In the genomic region with DNA sequence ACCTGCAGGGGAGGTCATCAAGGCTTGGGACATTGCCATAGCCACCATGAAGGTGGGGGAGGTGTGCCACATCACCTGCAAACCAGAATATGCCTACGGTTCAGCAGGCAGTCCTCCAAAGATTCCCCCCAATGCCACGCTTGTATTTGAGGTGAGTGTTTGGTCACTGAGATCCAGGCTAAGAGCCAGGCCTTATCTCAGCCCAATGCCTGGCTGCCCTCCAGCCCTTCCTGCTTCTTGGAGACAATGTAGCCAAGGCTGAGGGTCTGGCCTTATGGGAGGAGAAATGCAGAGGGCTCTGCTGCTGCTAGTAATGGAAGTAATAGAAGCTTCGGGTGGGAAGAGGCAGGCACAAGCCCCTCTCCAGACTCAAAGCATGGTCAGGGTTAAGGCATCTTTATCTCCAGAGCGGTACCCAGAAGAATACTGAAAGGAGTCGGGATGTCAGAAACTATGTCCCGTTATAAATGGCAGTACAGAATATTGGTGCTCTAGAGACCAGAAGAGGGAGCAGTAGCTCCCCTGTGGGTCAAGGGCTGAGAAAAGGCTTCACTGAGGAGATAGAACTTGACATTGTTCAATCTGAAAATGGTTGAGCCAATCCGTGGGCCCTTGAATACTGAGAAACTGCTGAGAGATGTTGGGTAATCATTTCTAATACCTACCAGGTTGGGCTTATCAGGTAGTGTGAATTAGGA, we compare ENCODE assay signal across 11 cellular contexts. TPM values are rescaled to one million over a fixed set of nuclear protein-coding genes. Genes with fewer than 3 reads are reported as not detected.
A peak's percentile ranks its signal among the peaks of the same experiment; 100 is the strongest.
DNase-seq lines count a peak whose midpoint lies in the region; ATAC-seq, FAIRE-seq and TF ChIP-seq lines count a peak whose summit lies in the region.
"Had no signal": no experiment of that assay in that cellular context is flagged by ENCODE, and none has a peak within 500 bp of the region (broad histone marks: within the 10 kb centered on the region; RNA-seq: fewer than 3 reads in every experiment).

No MANE protein-coding gene starts in this region.

- no peak overlapping the region for H2BK12ac ChIP-seq in H1 (ENCODE audit: low read depth, low read length)

- no peak for FAIRE-seq in H1 (lab: Jason Lieb, UNC)

- H3K27me3 Mint-ChIP-seq in nephron progenitor cell (ENCODE audit: low read depth, poor library complexity), result peaks cover 6% of the 10 kb centered on the region

- H2BK120ac ChIP-seq in H1 (replicated peaks; ENCODE audit: low read depth, low read length), result no peak overlapping the region

- H2AFZ ChIP-seq in OCI-LY1 (ENCODE audit: low read length) (no peak overlapping the region), H1 (ENCODE audit: low read length) (no peak overlapping the region)

- H3K23me2 ChIP-seq in H1 (ENCODE audit: low read depth, low read length), result peaks cover 11% of the 10 kb centered on the region; the same call in 1 of the 2 replicates

- POLR2A ChIA-PET in H1 (lab: Charles Lee; ENCODE audit: partially characterized antibody), result interaction anchor here (1.6 to 5.0 kb wide), 3 partner anchors 14 to 166 kb away, joined by 4 to 54 read pairs (median 15); partner anchors contain the start of gene ITFG2

- H4K20me1 ChIP-seq in OCI-LY1 (ENCODE audit: insufficient read depth, low read length) (no peaks in the 10 kb centered on the region), H1 (replicated peaks in 1 of 2; ENCODE audit: control insufficient read depth in 1 of 2, insufficient read depth in 2 of 2, low read length in 2 of 2) (peaks cover 14 to 22% of the 10 kb centered on the region in 2 experiments)

- TF ChIP-seq CTCF in OCI-LY1 (IDR thresholded peaks at IDR 0.05; ENCODE audit: low read length), result peak; percentile 23; the same call in 1 of the 2 replicates
- TF ChIP-seq CTCF in H1 (IDR thresholded peaks at IDR 0.05; ENCODE audit: control extremely low read depth in 1 of 3, insufficient read depth in 1 of 3, low read depth in 1 of 3, low read length in 3 of 3), result peak in 2 of 3 experiments; percentile 19 to 21; a peak in 3 of 4 replicates
- TF ChIP-seq CTCF in nephron progenitor cell (IDR thresholded peaks at IDR 0.05), result peak; percentile 13

- no peak overlapping the region for H3K27ac ChIP-seq in OCI-LY1 (ENCODE audit: low read depth, low read length, poor library complexity, severe bottlenecking)
- no peak overlapping the region for H3K27ac ChIP-seq in H1 (ENCODE audit: low read depth, low read length)
- H3K27ac ChIP-seq: gastroesophageal sphincter had no signal

- H3K9me2 ChIP-seq in OCI-LY1 (ENCODE audit: low read depth, low read length), result no peaks in the 10 kb centered on the region

- CTCF ChIA-PET in H1 (lab: Charles Lee; ENCODE audit: partially characterized antibody), result interaction anchor here (0.6 to 1.3 kb wide), 5 partner anchors 9 to 116 kb away, joined by 3 to 5 read pairs (median 4); no protein-coding TSS in a partner anchor

- peaks cover 28% of the 10 kb centered on the region for H3K4me1 Mint-ChIP-seq in nephron progenitor cell

- H4K8ac ChIP-seq in H1 (ENCODE audit: extremely low read depth, insufficient read depth, low read length), result no peak overlapping the region

- no peak overlapping the region for H4K5ac ChIP-seq in H1 (ENCODE audit: insufficient read length, low read depth, low read length)

- H2BK20ac ChIP-seq in H1 (ENCODE audit: low read length), result no peak overlapping the region

- no peak for TF ChIP-seq EP300 in H1 (IDR thresholded peaks at IDR 0.05; ENCODE audit: borderline replicate concordance in 1 of 2, low read depth in 2 of 2, low read length in 2 of 2)

- peaks cover 65% of the 10 kb centered on the region for H3K36me3 ChIP-seq in OCI-LY1 (ENCODE audit: insufficient read depth, low read length)
- H3K36me3 ChIP-seq in H1 (ENCODE audit: control insufficient read depth in 2 of 4, insufficient read depth in 4 of 4, low read length in 3 of 4), result peaks cover 37 to 59% (median 50%) of the 10 kb centered on the region in 4 experiments

- DNase-seq in ELR (ENCODE audit: low read depth) (peak; percentile 15), H1 (ENCODE audit: low read depth in 1 of 2, low spot score in 2 of 2) (no peak), nephron progenitor cell (no peak), RPMI8226 (no peak), NCI-H146 treated with DMSO at 0.1 percent for 48 hours (lab: John Stamatoyannopoulos, UW; ENCODE audit: unreplicated experiment) (no peak)
- DNase-seq: NCI-H187 treated with DMSO at 0.1 percent for 48 hours, SW 1271 had no signal

- H3K36me3 Mint-ChIP-seq in nephron progenitor cell (ENCODE audit: low read depth), result peaks cover 60% of the 10 kb centered on the region

- H3K79me1 ChIP-seq in H1 (ENCODE audit: low read depth, low read length), result peaks cover 5% of the 10 kb centered on the region; the same call in 1 of the 2 replicates

- H3K4me3 ChIP-seq in OCI-LY1 (ENCODE audit: low read depth, low read length, poor library complexity, severe bottlenecking), result no peak overlapping the region
- H3K4me3 ChIP-seq in H1 (ENCODE audit: extremely low read depth in 1 of 4, insufficient read depth in 2 of 4, low read depth in 3 of 4, low read length in 4 of 4), result no peak overlapping the region
- H3K4me3 ChIP-seq: gastroesophageal sphincter had no signal

- no peak overlapping the region for H3K4me2 ChIP-seq in OCI-LY1 (ENCODE audit: low read length)
- no peak overlapping the region for H3K4me2 ChIP-seq in H1 (ENCODE audit: insufficient read depth in 1 of 2, low read depth in 2 of 2, low read length in 2 of 2)

- no peak overlapping the region for H3K9ac ChIP-seq in OCI-LY1 (ENCODE audit: low read length)
- H3K9ac ChIP-seq in H1 (replicated peaks in 1 of 4; ENCODE audit: extremely low read depth in 1 of 4, low read depth in 3 of 4, low read length in 3 of 4), result no peak overlapping the region

- H3K9me3 ChIP-seq in OCI-LY1 (ENCODE audit: low read length), result no peaks in the 10 kb centered on the region
- H3K9me3 ChIP-seq in H1 (ENCODE audit: insufficient read depth in 2 of 2, low read depth in 1 of 2, low read length in 1 of 2), result no peaks in the 10 kb centered on the region
- H3K9me3 ChIP-seq: gastroesophageal sphincter had no signal

- H3K79me2 ChIP-seq in OCI-LY1 (ENCODE audit: insufficient read depth, low read length) (peaks cover 12% of the 10 kb centered on the region), H1 (ENCODE audit: control insufficient read depth in 1 of 2, insufficient read depth in 2 of 2, low read length in 2 of 2) (peaks cover 0 to 25% of the 10 kb centered on the region in 2 experiments; a peak in 2 of 4 replicates)

- peak overlapping the region; percentile 95 for H3K4me3 Mint-ChIP-seq in nephron progenitor cell

- no peak overlapping the region for H3K56ac ChIP-seq in H1 (replicated peaks; ENCODE audit: insufficient read length, low read depth, low read length)

- H3K9me3 Mint-ChIP-seq in nephron progenitor cell, result no peaks in the 10 kb centered on the region

- no peak overlapping the region for H3K14ac ChIP-seq in H1 (ENCODE audit: insufficient read length)

- H3K27me3 ChIP-seq in OCI-LY1 (ENCODE audit: insufficient read depth, low read length), result no peaks in the 10 kb centered on the region; the same call in 1 of the 2 replicates
- peaks cover 0 to 6% (median 4%) of the 10 kb centered on the region in 4 experiments; a peak in 6 of 7 replicates for H3K27me3 ChIP-seq in H1 (replicated peaks in 1 of 4; ENCODE audit: control insufficient read depth in 3 of 4, extremely low read depth in 1 of 4, insufficient read depth in 3 of 4, low read length in 3 of 4)
- H3K27me3 ChIP-seq: gastroesophageal sphincter had no signal

- ATAC-seq in HG02610 (IDR thresholded peaks at IDR 0.05; ENCODE audit: unreplicated experiment), result no peak
- ATAC-seq in GM18867 (IDR thresholded peaks at IDR 0.05; ENCODE audit: unreplicated experiment), result no peak
- ATAC-seq: gastroesophageal sphincter had no signal

- peak overlapping the region; percentile 90 for H3K27ac Mint-ChIP-seq in nephron progenitor cell

- TF ChIP-seq POLR2A in H1 (IDR thresholded peaks at IDR 0.05; ENCODE audit: control extremely low read depth in 1 of 2, low read depth in 2 of 2, low read length in 2 of 2), result no peak

- no peak overlapping the region for H2BK15ac ChIP-seq in H1 (ENCODE audit: low read length)

- 92% methylated on average over 7 of the region's 7 CpGs; no CpG with 5 or more reads in 1 of the 2 experiments for WGBS in H1 (ENCODE audit: extremely low coverage in 1 of 2, insufficient coverage in 1 of 2, insufficient read length in 1 of 2, insufficient replicate concordance in 2 of 2, low coverage in 1 of 2, low lambda C conversion rate in 2 of 2, missing lambda C conversion rate in 1 of 2), 2 experiments

- no peak overlapping the region for H4K91ac ChIP-seq in H1 (replicated peaks; ENCODE audit: insufficient read length, low read length)

- H3K23ac ChIP-seq in H1 (ENCODE audit: insufficient read length), result no peak overlapping the region

- no peak overlapping the region for H3K18ac ChIP-seq in H1 (ENCODE audit: extremely low read depth, low read length)

- H3K4ac ChIP-seq in H1 (replicated peaks; ENCODE audit: insufficient read length, low read depth, low read length), result no peak overlapping the region

- H3K4me1 ChIP-seq in OCI-LY1 (ENCODE audit: insufficient read depth, low read length, severe bottlenecking), result peaks cover 23% of the 10 kb centered on the region
- peaks cover 2 to 5% (median 4%) of the 10 kb centered on the region in 4 experiments; a peak in 4 of 7 replicates for H3K4me1 ChIP-seq in H1 (replicated peaks in 1 of 4; ENCODE audit: control insufficient read depth in 3 of 4, insufficient read depth in 4 of 4, low read length in 3 of 4)

- H2BK5ac ChIP-seq in H1 (ENCODE audit: low read depth, low read length), result no peak overlapping the region

- no peak overlapping the region for H2AK5ac ChIP-seq in H1 (ENCODE audit: low read depth, low read length)

- TF ChIP-seq RAD21 in H1 (IDR thresholded peaks at IDR 0.05 in 1 of 2, conservative IDR thresholded peaks at IDR 0.05 in 1 of 2; ENCODE audit: low read depth in 2 of 2, low read length in 2 of 2), result 0 out of 4 replicates have a peak, but pooled peaks of 1 of the 2 experiments have one; percentile 1

- no peaks in the 10 kb centered on the region for H3F3A ChIP-seq in OCI-LY1 (ENCODE audit: insufficient read depth, low read length)

RNA-seq across cellular contexts. Expression of gene FKBP4, which starts 3.1 kb away (rescaled TPM):
- 227 and 243 TPM in 2 replicates for total RNA-seq in H1 (2021; fragmentation: NEBNext Ultra II Directional; extraction: Animal tissue kit (Norgen Biotek cat#: 25700))
- 72.6 and 82.0 TPM in 2 replicates for polyA plus RNA-seq in H1 (2011; rRNA removed)
- polyA plus RNA-seq in H1 (2011; cell fraction: cytosol; rRNA removed), result 106 TPM
- 112 TPM for polyA plus RNA-seq in H1 (2011; cell fraction: nucleus; rRNA removed)
- 158 to 191 TPM (median 164 TPM) in 4 replicates for polyA plus RNA-seq in H1 (2012, experiment 1 of 2)
- polyA plus RNA-seq in H1 (2012, experiment 2 of 2), result 169 TPM
- 116 TPM for polyA plus RNA-seq in H1 (2013, experiment 1 of 2)
- polyA plus RNA-seq in H1 (2013, experiment 2 of 2), result 114 TPM
- 119 and 142 TPM in 2 replicates for polyA minus RNA-seq in H1 (2011; rRNA and poly(A)+ RNA removed)
- polyA minus RNA-seq in H1 (2011; cell fraction: cytosol; rRNA and poly(A)+ RNA removed), result 99.8 TPM
- 91.1 TPM for polyA minus RNA-seq in H1 (2011; cell fraction: nucleus; rRNA and poly(A)+ RNA removed)

RNA-seq across cellular contexts. Expression of gene ITFG2, which starts 14.6 kb away (rescaled TPM):
- total RNA-seq in H1 (2021; fragmentation: NEBNext Ultra II Directional; extraction: Animal tissue kit (Norgen Biotek cat#: 25700)), result 22.9 and 23.0 TPM in 2 replicates
- 15.0 and 20.8 TPM in 2 replicates for polyA plus RNA-seq in H1 (2011; rRNA removed)
- 21.5 TPM for polyA plus RNA-seq in H1 (2011; cell fraction: cytosol; rRNA removed)
- 47.7 TPM for polyA plus RNA-seq in H1 (2011; cell fraction: nucleus; rRNA removed)
- polyA plus RNA-seq in H1 (2012, experiment 1 of 2), result 39.0 to 45.0 TPM (median 40.5 TPM) in 4 replicates
- polyA plus RNA-seq in H1 (2012, experiment 2 of 2), result 16.1 TPM
- polyA plus RNA-seq in H1 (2013, experiment 1 of 2), result 12.1 TPM
- polyA plus RNA-seq in H1 (2013, experiment 2 of 2), result 10.8 TPM
- 35.9 and 37.4 TPM in 2 replicates for polyA minus RNA-seq in H1 (2011; rRNA and poly(A)+ RNA removed)
- 17.5 TPM for polyA minus RNA-seq in H1 (2011; cell fraction: cytosol; rRNA and poly(A)+ RNA removed)
- polyA minus RNA-seq in H1 (2011; cell fraction: nucleus; rRNA and poly(A)+ RNA removed), result 38.8 TPM

RNA-seq across cellular contexts. Expression of gene NRIP2, which starts 37.0 kb away (rescaled TPM):
- total RNA-seq in H1 (2021; fragmentation: NEBNext Ultra II Directional; extraction: Animal tissue kit (Norgen Biotek cat#: 25700)), result not detected in 2 replicates
- 0.03 and 0.06 TPM in 2 replicates for polyA plus RNA-seq in H1 (2011; rRNA removed)
- not detected for polyA plus RNA-seq in H1 (2011; cell fraction: cytosol; rRNA removed)
- not detected for polyA plus RNA-seq in H1 (2011; cell fraction: nucleus; rRNA removed)
- 1.2 to 2.0 TPM (median 1.6 TPM) in 4 replicates for polyA plus RNA-seq in H1 (2012, experiment 1 of 2)
- polyA plus RNA-seq in H1 (2012, experiment 2 of 2), result 0.31 TPM
- not detected for polyA plus RNA-seq in H1 (2013, experiment 1 of 2)
- not detected for polyA plus RNA-seq in H1 (2013, experiment 2 of 2)
- 0.15 TPM in 1 of 2 replicates, not detected in the other for polyA minus RNA-seq in H1 (2011; rRNA and poly(A)+ RNA removed)
- polyA minus RNA-seq in H1 (2011; cell fraction: cytosol; rRNA and poly(A)+ RNA removed), result not detected
- polyA minus RNA-seq in H1 (2011; cell fraction: nucleus; rRNA and poly(A)+ RNA removed), result not detected

RNA-seq across cellular contexts. Expression of gene TEX52, which starts 59.0 kb away (rescaled TPM):
- total RNA-seq in H1 (2021; fragmentation: NEBNext Ultra II Directional; extraction: Animal tissue kit (Norgen Biotek cat#: 25700)), result not detected in 2 replicates
- polyA plus RNA-seq in H1 (2011; rRNA removed), result not detected in 2 replicates
- polyA plus RNA-seq in H1 (2011; cell fraction: cytosol; rRNA removed), result not detected
- polyA plus RNA-seq in H1 (2011; cell fraction: nucleus; rRNA removed), result not detected
- polyA plus RNA-seq in H1 (2012, experiment 1 of 2), result 0.42 to 0.52 TPM (median 0.51 TPM) in 3 of 4 replicates, not detected in the other
- not detected for polyA plus RNA-seq in H1 (2012, experiment 2 of 2)
- not detected for polyA plus RNA-seq in H1 (2013, experiment 1 of 2)
- polyA plus RNA-seq in H1 (2013, experiment 2 of 2), result not detected
- polyA minus RNA-seq in H1 (2011; rRNA and poly(A)+ RNA removed), result not detected in 2 replicates
- polyA minus RNA-seq in H1 (2011; cell fraction: cytosol; rRNA and poly(A)+ RNA removed), result not detected
- polyA minus RNA-seq in H1 (2011; cell fraction: nucleus; rRNA and poly(A)+ RNA removed), result not detected
- total RNA-seq: gastroesophageal sphincter had no signal
